In genomic region chr2:235194351-235194750, GRCh38 we compare ENCODE assay signal across 24 cellular contexts.
"Had no signal": no experiment of that assay in that cellular context is flagged by ENCODE, and none has a peak within 500 bp of the region (broad histone marks: within the 10 kb centered on the region; RNA-seq: fewer than 3 reads in every experiment).

No MANE protein-coding gene starts in this region.

- H3K27ac ChIP-seq: body of pancreas, gastrocnemius medialis, pancreas, right lobe of liver, skin epidermis, suprapubic skin, transverse colon, vagina, VCaP had no signal

- H3K27me3 ChIP-seq: body of pancreas, gastrocnemius medialis, pancreas, right lobe of liver, transverse colon, vagina had no signal

- ATAC-seq: activated CD8-positive, alpha-beta memory T cell treated with anti-CD3 and anti-CD28 coated beads, Interleukin-2, amount 10 ng/mL, durations not matched to agents 7 days and 5 days; activated CD8-positive, alpha-beta T cell treated with anti-CD3 and anti-CD28 coated beads for 36 hours; activated naive CD8-positive, alpha-beta T cell treated with anti-CD3 and anti-CD28 coated beads, Interleukin-2, amount 50 U/mL, for 24 hours; body of pancreas; esophagus mucosa; gastrocnemius medialis; mucosa of descending colon; pancreas; right lobe of liver had no signal

- H3K4me3 ChIP-seq: body of pancreas, gastrocnemius medialis, mucosa of descending colon, pancreas, right lobe of liver, skin epidermis, suprapubic skin, transverse colon, vagina had no signal

- DNase-seq: activated CD4-positive, alpha-beta T cell treated with anti-CD3 and anti-CD28 coated beads, Interleukin-2, amount 10 ng/mL, durations not matched to agents 7 days and 5 days; activated CD4-positive, CD25-positive, alpha-beta regulatory T cell treated with anti-CD3 and anti-CD28 coated beads, Interleukin-2, amount 50 U/mL, for 72 hours; activated CD8-positive, alpha-beta memory T cell treated with anti-CD3 and anti-CD28 coated beads, Interleukin-2, amount 10 ng/mL, durations not matched to agents 7 days and 5 days; activated CD8-positive, alpha-beta T cell treated with anti-CD3 and anti-CD28 coated beads for 36 hours; activated effector memory CD4-positive, alpha-beta T cell treated with anti-CD3 and anti-CD28 coated beads, Interleukin-2, amount 50 U/mL, for 16 hours; activated naive CD4-positive, alpha-beta T cell treated with anti-CD3 and anti-CD28 coated beads, Interleukin-2, amount 50 U/mL, for 16 hours; activated naive CD8-positive, alpha-beta T cell treated with anti-CD3 and anti-CD28 coated beads, Interleukin-2, amount 50 U/mL, for 24 hours; activated T-cell treated with anti-CD3 and anti-CD28 coated beads for 4 hours; body of pancreas; dermis blood vessel endothelial cell; effector memory CD4-positive, alpha-beta T cell; gastrocnemius medialis; mesenchymal stem cell; mucosa of descending colon; nephron progenitor cell; pancreas; right lobe of liver; stimulated activated CD4-positive, alpha-beta T cell treated with anti-CD3 and anti-CD28 coated beads, Interleukin-1b, Interleukin-23, amount 100 ng/mL, for 48 hours; transverse colon had no signal
